In the genomic region with DNA sequence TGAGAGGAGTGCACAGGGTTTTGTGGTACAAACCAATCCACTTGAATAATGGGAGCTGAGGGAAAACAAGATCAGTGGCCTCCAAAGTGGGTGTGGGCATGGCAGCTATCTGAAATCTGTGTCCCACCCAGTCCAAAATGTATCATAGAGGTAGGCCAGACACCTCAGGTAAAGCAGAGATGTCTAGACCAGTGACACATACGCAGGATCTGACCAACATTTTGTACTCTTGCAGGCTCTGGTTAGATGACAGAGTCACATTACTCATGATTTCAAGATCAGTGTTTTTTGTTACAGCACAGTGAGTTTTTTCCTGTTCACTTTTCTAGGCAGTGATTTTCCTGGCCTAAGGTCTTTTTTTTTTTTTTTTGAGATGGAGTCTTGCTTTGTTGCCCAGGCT, we compare ENCODE assay signal across 13 cellular contexts.
A peak's percentile ranks its signal among the peaks of the same experiment; 100 is the strongest.
DNase-seq lines count a peak whose midpoint lies in the region; ATAC-seq and TF ChIP-seq lines count a peak whose summit lies in the region.
"Had no signal": no experiment of that assay in that cellular context is flagged by ENCODE, and none has a peak within 500 bp of the region (broad histone marks: within the 10 kb centered on the region; RNA-seq: fewer than 3 reads in every experiment).

No MANE protein-coding gene starts in this region.

- H3K27ac Mint-ChIP-seq in activated T-cell treated with anti-CD3 and anti-CD28 coated beads, Interleukin-2, amount 50 U/mL, for 24 hours = peak overlapping the region; percentile 87
- H3K27ac Mint-ChIP-seq in stimulated activated effector memory CD8-positive, alpha-beta T cell treated with anti-CD3 and anti-CD28 coated beads, Interleukin-12 subunit alpha, Interleukin-12 subunit beta, amount 100 ng/mL, for 72 hours = peak overlapping the region; percentile 81
- H3K27ac Mint-ChIP-seq: activated CD8-positive, alpha-beta memory T cell treated with anti-CD3 and anti-CD28 coated beads, Interleukin-2, amount 10 ng/mL, durations not matched to agents 7 days and 5 days had no signal

- ATAC-seq in stimulated activated effector memory CD8-positive, alpha-beta T cell treated with anti-CD3 and anti-CD28 coated beads, Interleukin-12 subunit alpha, Interleukin-12 subunit beta, amount 100 ng/mL, for 72 hours = peak; percentile 99
- no peak for ATAC-seq in gastrocnemius medialis
- ATAC-seq: activated CD8-positive, alpha-beta memory T cell treated with anti-CD3 and anti-CD28 coated beads, Interleukin-2, amount 10 ng/mL, durations not matched to agents 7 days and 5 days; left ventricle myocardium superior had no signal

- POLR2A ChIA-PET in RWPE1 (lab: Yijun Ruan, JAX; ENCODE audit: low non-redundant PET) = no interaction called here

- TF ChIP-seq CTCF in fibroblast of pulmonary artery (IDR thresholded peaks at IDR 0.05; ENCODE audit: low read length, missing control alignments) (no peak), RWPE1 (conservative IDR thresholded peaks at IDR 0.05; ENCODE audit: low read depth) (no peak), gastrocnemius medialis (IDR thresholded peaks at IDR 0.05 in 4 of 5, conservative IDR thresholded peaks at IDR 0.05 in 1 of 5) (no peak)

- H3K9me3 ChIP-seq in gastrocnemius medialis = no peaks in the 10 kb centered on the region
- H3K9me3 ChIP-seq: SK-N-SH had no signal

- H3K36me3 ChIP-seq in H7 (replicated peaks; ENCODE audit: control insufficient read depth, insufficient read depth, low read length) = no peaks in the 10 kb centered on the region
- no peaks in the 10 kb centered on the region for H3K36me3 ChIP-seq in gastrocnemius medialis

- DNase-seq in activated T-cell treated with anti-CD3 and anti-CD28 coated beads, Interleukin-2, amount 50 U/mL, for 24 hours = no peak
- no peak for DNase-seq in activated T-cell treated with anti-CD3 and anti-CD28 coated beads, Interleukin-2, amount 50 U/mL, for 1 hour
- DNase-seq in RPMI7951 (ENCODE audit: low read depth) (peak; percentile 70), fibroblast of pulmonary artery (ENCODE audit: low read depth) (peak; percentile 26), H7 (no peak), RWPE1 (ENCODE audit: low spot score) (no peak), gastrocnemius medialis (no peak)
- DNase-seq in stimulated activated effector memory CD8-positive, alpha-beta T cell treated with anti-CD3 and anti-CD28 coated beads, Interleukin-12 subunit alpha, Interleukin-12 subunit beta, amount 100 ng/mL, for 72 hours (ENCODE audit: low spot score in 2 of 2) = peak in 1 of 2 donors; percentile 48
- DNase-seq: activated CD8-positive, alpha-beta memory T cell treated with anti-CD3 and anti-CD28 coated beads, Interleukin-2, amount 10 ng/mL, durations not matched to agents 7 days and 5 days; foreskin melanocyte; left ventricle myocardium superior; NCI-H345; SK-N-SH had no signal

- TF ChIP-seq POLR2A in gastrocnemius medialis (IDR thresholded peaks at IDR 0.05) = no peak

- in situ Hi-C loops in gastrocnemius medialis (cut with MboI; ENCODE audit: low sequenced_read_pairs in 4 of 4) = no loop called here

- H3K27me3 Mint-ChIP-seq in activated T-cell treated with anti-CD3 and anti-CD28 coated beads, Interleukin-2, amount 50 U/mL, for 24 hours = no peaks in the 10 kb centered on the region
- H3K27me3 Mint-ChIP-seq: activated CD8-positive, alpha-beta memory T cell treated with anti-CD3 and anti-CD28 coated beads, Interleukin-2, amount 10 ng/mL, durations not matched to agents 7 days and 5 days had no signal

- H3K27ac ChIP-seq in RWPE1 (no peak overlapping the region), gastrocnemius medialis (no peak overlapping the region)

- no peaks in the 10 kb centered on the region for H3K27me3 ChIP-seq in H7 (ENCODE audit: control insufficient read depth, insufficient read depth, low read length)
- H3K27me3 ChIP-seq in gastrocnemius medialis = no peaks in the 10 kb centered on the region

- no peak overlapping the region for H3K4me3 Mint-ChIP-seq in activated T-cell treated with anti-CD3 and anti-CD28 coated beads, Interleukin-2, amount 50 U/mL, for 24 hours
- H3K4me3 Mint-ChIP-seq in stimulated activated effector memory CD8-positive, alpha-beta T cell treated with anti-CD3 and anti-CD28 coated beads, Interleukin-12 subunit alpha, Interleukin-12 subunit beta, amount 100 ng/mL, for 72 hours = no peak overlapping the region
- H3K4me3 Mint-ChIP-seq: activated CD8-positive, alpha-beta memory T cell treated with anti-CD3 and anti-CD28 coated beads, Interleukin-2, amount 10 ng/mL, durations not matched to agents 7 days and 5 days had no signal

- no peaks in the 10 kb centered on the region for H3K4me1 ChIP-seq in gastrocnemius medialis

- CTCF ChIA-PET in RWPE1 (lab: Yijun Ruan, JAX) = no interaction called here

- peaks cover 38% of the 10 kb centered on the region for H3K36me3 Mint-ChIP-seq in activated T-cell treated with anti-CD3 and anti-CD28 coated beads, Interleukin-2, amount 50 U/mL, for 24 hours (ENCODE audit: low read depth)
- H3K36me3 Mint-ChIP-seq in stimulated activated effector memory CD8-positive, alpha-beta T cell treated with anti-CD3 and anti-CD28 coated beads, Interleukin-12 subunit alpha, Interleukin-12 subunit beta, amount 100 ng/mL, for 72 hours = peaks cover 37% of the 10 kb centered on the region

- H3K4me3 ChIP-seq in fibroblast of pulmonary artery (replicated peaks; ENCODE audit: low read depth, low read length) = no peak overlapping the region
- H3K4me3 ChIP-seq in H7 (ENCODE audit: insufficient read depth, low read depth, low read length) = no peak overlapping the region
- H3K4me3 ChIP-seq in gastrocnemius medialis = no peak overlapping the region

- H3K9me3 Mint-ChIP-seq in activated T-cell treated with anti-CD3 and anti-CD28 coated beads, Interleukin-2, amount 50 U/mL, for 24 hours = no peaks in the 10 kb centered on the region
- no peaks in the 10 kb centered on the region for H3K9me3 Mint-ChIP-seq in stimulated activated effector memory CD8-positive, alpha-beta T cell treated with anti-CD3 and anti-CD28 coated beads, Interleukin-12 subunit alpha, Interleukin-12 subunit beta, amount 100 ng/mL, for 72 hours

- peaks cover 27% of the 10 kb centered on the region for H3K4me1 Mint-ChIP-seq in activated T-cell treated with anti-CD3 and anti-CD28 coated beads, Interleukin-2, amount 50 U/mL, for 24 hours (ENCODE audit: low read depth)
- H3K4me1 Mint-ChIP-seq in stimulated activated effector memory CD8-positive, alpha-beta T cell treated with anti-CD3 and anti-CD28 coated beads, Interleukin-12 subunit alpha, Interleukin-12 subunit beta, amount 100 ng/mL, for 72 hours = peaks cover 10% of the 10 kb centered on the region

- intact Hi-C loops in gastrocnemius medialis (cut with DNase I; ENCODE audit: low total_unique reads) = no loop called here

Comparison
In these comparisons a context has a peak if more than half of its experiments do, and no peak if none do; other contexts are left out.
1. DNase-seq: peak in RPMI7951 (single experiment) and fibroblast of pulmonary artery (single experiment); none in activated T-cell treated with anti-CD3 and anti-CD28 coated beads, Interleukin-2, amount 50 U/mL, for 24 hours (single experiment), activated T-cell treated with anti-CD3 and anti-CD28 coated beads, Interleukin-2, amount 50 U/mL, for 1 hour (single experiment), H7 (single experiment), RWPE1 (single experiment) and gastrocnemius medialis (0 of 2).